22 cellular contexts compared by ENCODE assay signal in genomic region chr12:50549885-50550284, GRCh38. TPM values are rescaled to one million over a fixed set of nuclear protein-coding genes. Genes with fewer than 3 reads are reported as not detected.
A peak's percentile ranks its signal among the peaks of the same experiment; 100 is the strongest.
DNase-seq lines count a peak whose midpoint lies in the region; ATAC-seq, FAIRE-seq and TF ChIP-seq lines count a peak whose summit lies in the region.
"Had no signal": no experiment of that assay in that cellular context is flagged by ENCODE, and none has a peak within 500 bp of the region (broad histone marks: within the 10 kb centered on the region; RNA-seq: fewer than 3 reads in every experiment).

No MANE protein-coding gene starts in this region.

- DNase-seq in CD8-positive, alpha-beta T cell = no peak
- no peak for DNase-seq in RWPE2 (ENCODE audit: low spot score)
- DNase-seq in foreskin keratinocyte = no peak
- DNase-seq in smooth muscle cell (lab: John Stamatoyannopoulos, UW; ENCODE audit: unreplicated experiment) = no peak
- DNase-seq in activated CD4-positive, alpha-beta T cell treated with anti-CD3 and anti-CD28 coated beads, Interleukin-2, amount 10 ng/mL, durations not matched to agents 24 days and 14 days = no peak
- no peak for DNase-seq in GM12891 (ENCODE audit: insufficient read length, low spot score)
- DNase-seq: activated CD8-positive, alpha-beta memory T cell treated with anti-CD3 and anti-CD28 coated beads for 24 hours; activated naive CD8-positive, alpha-beta T cell treated with anti-CD3 and anti-CD28 coated beads, Interleukin-2, amount 10 ng/mL, durations not matched to agents 7 days and 5 days; hypothalamus; Kasumi-1; NCI-H1105; NCI-H2081 treated with DMSO at 0.1 percent for 48 hours; NCI-H748 treated with DMSO at 0.1 percent for 48 hours; SHP77 treated with DMSO at 0.1 percent for 48 hours; stimulated activated CD4-positive, alpha-beta T cell treated with anti-CD3 and anti-CD28 coated beads, Interleukin-4, amount 100 ng/mL, for 24 hours; WERI-Rb-1 had no signal

- peaks cover 8% of the 10 kb centered on the region for H3F3A ChIP-seq in smooth muscle cell (ENCODE audit: low read depth)

- peaks cover 43% of the 10 kb centered on the region for H3K4me1 Mint-ChIP-seq in CD8-positive, alpha-beta T cell (ENCODE audit: low read depth)
- H3K4me1 Mint-ChIP-seq in activated CD4-positive, alpha-beta T cell treated with anti-CD3 and anti-CD28 coated beads, Interleukin-2, amount 10 ng/mL, durations not matched to agents 24 days and 14 days = peaks cover 13% of the 10 kb centered on the region

- no peak overlapping the region for H3K4me2 ChIP-seq in smooth muscle cell

- CTCF ChIA-PET in CD8-positive, alpha-beta T cell (lab: Charles Lee) = interaction anchor here (0.5 kb wide), 1 partner anchor 37 kb away, joined by 3 read pairs; no protein-coding TSS in a partner anchor

- no peak for TF ChIP-seq CTCF in CD8-positive, alpha-beta T cell (IDR thresholded peaks at IDR 0.05)
- TF ChIP-seq CTCF in RWPE2 (IDR thresholded peaks at IDR 0.05; ENCODE audit: poor library complexity, severe bottlenecking) (no peak), foreskin keratinocyte (conservative IDR thresholded peaks at IDR 0.05) (no peak), smooth muscle cell (IDR thresholded peaks at IDR 0.05; ENCODE audit: borderline replicate concordance, insufficient read depth, poor library complexity, severe bottlenecking) (no peak)

- H3K36me3 ChIP-seq in CD8-positive, alpha-beta T cell (ENCODE audit: insufficient read depth, low read length) = no peaks in the 10 kb centered on the region
- no peaks in the 10 kb centered on the region for H3K36me3 ChIP-seq in RWPE2 (ENCODE audit: low read depth)
- H3K36me3 ChIP-seq in smooth muscle cell (ENCODE audit: low read depth) = no peaks in the 10 kb centered on the region
- H3K36me3 ChIP-seq: prostate gland, WERI-Rb-1 had no signal

- FAIRE-seq in GM12891 (lab: Jason Lieb, UNC) = no peak

- H3K9me3 ChIP-seq in CD8-positive, alpha-beta T cell (ENCODE audit: low read length) = no peaks in the 10 kb centered on the region
- H3K9me3 ChIP-seq in RWPE2 (ENCODE audit: severe bottlenecking) (no peaks in the 10 kb centered on the region), smooth muscle cell (replicated peaks; ENCODE audit: low read depth) (no peaks in the 10 kb centered on the region)
- H3K9me3 ChIP-seq: prostate gland had no signal

- peaks cover 42% of the 10 kb centered on the region for H4K20me1 ChIP-seq in smooth muscle cell (ENCODE audit: low read depth)

- no peaks in the 10 kb centered on the region for H3K4me1 ChIP-seq in CD8-positive, alpha-beta T cell (ENCODE audit: insufficient read depth, low read length)
- H3K4me1 ChIP-seq in RWPE2 (ENCODE audit: insufficient read depth, poor library complexity, severe bottlenecking) = peaks cover 43% of the 10 kb centered on the region
- H3K4me1 ChIP-seq in foreskin keratinocyte = peaks cover 33% of the 10 kb centered on the region
- H3K4me1 ChIP-seq in smooth muscle cell (ENCODE audit: low read depth) = peaks cover 10% of the 10 kb centered on the region
- H3K4me1 ChIP-seq: prostate gland had no signal

- no peak overlapping the region for H3K9ac ChIP-seq in smooth muscle cell (ENCODE audit: low read depth)

- no peaks in the 10 kb centered on the region for H3K27me3 ChIP-seq in CD8-positive, alpha-beta T cell (ENCODE audit: insufficient read depth, low read length)
- H3K27me3 ChIP-seq in RWPE2 (ENCODE audit: insufficient read depth, poor library complexity, severe bottlenecking) (no peaks in the 10 kb centered on the region), foreskin keratinocyte (no peaks in the 10 kb centered on the region), smooth muscle cell (ENCODE audit: low read depth) (no peaks in the 10 kb centered on the region)

- H3K4me3 Mint-ChIP-seq in CD8-positive, alpha-beta T cell = no peak overlapping the region
- H3K4me3 Mint-ChIP-seq in activated CD4-positive, alpha-beta T cell treated with anti-CD3 and anti-CD28 coated beads, Interleukin-2, amount 10 ng/mL, durations not matched to agents 24 days and 14 days = no peak overlapping the region
- H3K4me3 Mint-ChIP-seq: activated naive CD8-positive, alpha-beta T cell treated with anti-CD3 and anti-CD28 coated beads, Interleukin-2, amount 10 ng/mL, durations not matched to agents 7 days and 5 days; memory B cell; neural crest cell; T-helper 1 cell treated with Interleukin-12 subunit alpha and Interleukin-12 subunit beta and Interleukin-4 antibody, amounts not matched to agents 30 μg/mL and 1 μg/mL, for 36 hours had no signal

- H3K27me3 Mint-ChIP-seq in CD8-positive, alpha-beta T cell (ENCODE audit: low read depth) = no peaks in the 10 kb centered on the region
- no peaks in the 10 kb centered on the region for H3K27me3 Mint-ChIP-seq in activated CD4-positive, alpha-beta T cell treated with anti-CD3 and anti-CD28 coated beads, Interleukin-2, amount 10 ng/mL, durations not matched to agents 24 days and 14 days
- H3K27me3 Mint-ChIP-seq: activated naive CD8-positive, alpha-beta T cell treated with anti-CD3 and anti-CD28 coated beads, Interleukin-2, amount 10 ng/mL, durations not matched to agents 7 days and 5 days; memory B cell had no signal

- ATAC-seq in CD8-positive, alpha-beta T cell = no peak
- no peak for ATAC-seq in RWPE2 (ENCODE audit: low read depth)
- no peak for ATAC-seq in foreskin keratinocyte
- no peak for ATAC-seq in HG03159 (IDR thresholded peaks at IDR 0.05; ENCODE audit: unreplicated experiment)

- peaks cover 7% of the 10 kb centered on the region for H3K36me3 Mint-ChIP-seq in CD8-positive, alpha-beta T cell
- H3K36me3 Mint-ChIP-seq in activated CD4-positive, alpha-beta T cell treated with anti-CD3 and anti-CD28 coated beads, Interleukin-2, amount 10 ng/mL, durations not matched to agents 24 days and 14 days (ENCODE audit: low read depth) = peaks cover 13% of the 10 kb centered on the region

- TF ChIP-seq POLR2A in GM12891 (IDR thresholded peaks at IDR 0.05; ENCODE audit: low read depth, low read length) = no peak

- intact Hi-C loops in CD8-positive, alpha-beta T cell (cut with DNase I, micrococcal nuclease) = loop anchor here in 1 of 2 experiments (5.0 kb wide), 1 partner anchor 43 kb away; no protein-coding TSS in a partner anchor
- intact Hi-C loops in activated CD4-positive, alpha-beta T cell treated with anti-CD3 and anti-CD28 coated beads, Interleukin-2, amount 10 ng/mL, durations not matched to agents 24 days and 14 days (cut with micrococcal nuclease) = no loop called here

- 91% methylated on average over 4 of the region's 4 CpGs for WGBS in smooth muscle cell (ENCODE audit: low lambda C conversion rate)

- peaks cover 92% of the 10 kb centered on the region for H3K79me2 ChIP-seq in smooth muscle cell (ENCODE audit: low read depth)

- H3K9me3 Mint-ChIP-seq in CD8-positive, alpha-beta T cell = no peaks in the 10 kb centered on the region
- no peaks in the 10 kb centered on the region for H3K9me3 Mint-ChIP-seq in activated CD4-positive, alpha-beta T cell treated with anti-CD3 and anti-CD28 coated beads, Interleukin-2, amount 10 ng/mL, durations not matched to agents 24 days and 14 days
- H3K9me3 Mint-ChIP-seq: neural crest cell; T-helper 1 cell treated with Interleukin-12 subunit alpha and Interleukin-12 subunit beta and Interleukin-4 antibody, amounts not matched to agents 30 μg/mL and 1 μg/mL, for 36 hours had no signal

- H2AFZ ChIP-seq in smooth muscle cell (ENCODE audit: low read depth) = no peak overlapping the region

- no peak overlapping the region for H3K27ac ChIP-seq in CD8-positive, alpha-beta T cell (ENCODE audit: low read depth, low read length)
- H3K27ac ChIP-seq in RWPE2 (ENCODE audit: poor library complexity, severe bottlenecking) (peak overlapping the region; percentile 73), foreskin keratinocyte (peak overlapping the region; percentile 84), smooth muscle cell (ENCODE audit: low read depth) (peak overlapping the region; percentile 68)
- H3K27ac ChIP-seq: prostate gland, WERI-Rb-1 had no signal

- no peak overlapping the region for H3K4me3 ChIP-seq in CD8-positive, alpha-beta T cell (ENCODE audit: low read depth, low read length)
- H3K4me3 ChIP-seq in RWPE2 (ENCODE audit: severe bottlenecking) = no peak overlapping the region
- H3K4me3 ChIP-seq in smooth muscle cell = no peak overlapping the region
- H3K4me3 ChIP-seq: prostate gland, skin epidermis had no signal

- peak overlapping the region; percentile 37 for H3K27ac Mint-ChIP-seq in CD8-positive, alpha-beta T cell
- no peak overlapping the region for H3K27ac Mint-ChIP-seq in activated CD4-positive, alpha-beta T cell treated with anti-CD3 and anti-CD28 coated beads, Interleukin-2, amount 10 ng/mL, durations not matched to agents 24 days and 14 days
- H3K27ac Mint-ChIP-seq: activated naive CD8-positive, alpha-beta T cell treated with anti-CD3 and anti-CD28 coated beads, Interleukin-2, amount 10 ng/mL, durations not matched to agents 7 days and 5 days; memory B cell; T-helper 1 cell treated with Interleukin-12 subunit alpha and Interleukin-12 subunit beta and Interleukin-4 antibody, amounts not matched to agents 30 μg/mL and 1 μg/mL, for 36 hours had no signal

- POLR2A ChIA-PET in CD8-positive, alpha-beta T cell (lab: Charles Lee) = no interaction called here

TF ChIP-seq in GM12891, 5 proteins besides CTCF, POLR2A, EP300 and RAD21:
- TF ChIP-seq TAF1 (IDR thresholded peaks at IDR 0.05; ENCODE audit: low read depth, low read length) (no peak), SPI1 (IDR thresholded peaks at IDR 0.05; ENCODE audit: low read depth, low read length) (no peak), POU2F2 (IDR thresholded peaks at IDR 0.05; ENCODE audit: low read depth, low read length) (no peak), POLR2AphosphoS5 (IDR thresholded peaks at IDR 0.05; ENCODE audit: low read depth, low read length) (no peak), PAX5 (IDR thresholded peaks at IDR 0.05; ENCODE audit: insufficient read depth, low read length, severe bottlenecking) (no peak)

RNA-seq across cellular contexts. Expression of gene DIP2B, which starts 45.1 kb away (rescaled TPM):
- total RNA-seq in CD8-positive, alpha-beta T cell = 10 to 100 TPM; 18.8 to 20.7 TPM
- 29.6 and 30.7 TPM in 2 replicates for total RNA-seq in foreskin keratinocyte
- 4.8 and 6.4 TPM in 2 replicates for polyA plus RNA-seq in foreskin keratinocyte
- total RNA-seq in smooth muscle cell = 35.2 and 36.6 TPM in 2 replicates
- 5.8 and 14.4 TPM in 2 replicates for polyA plus RNA-seq in smooth muscle cell
- total RNA-seq in activated CD4-positive, alpha-beta T cell treated with anti-CD3 and anti-CD28 coated beads, Interleukin-2, amount 10 ng/mL, durations not matched to agents 24 days and 14 days = 26.4 and 29.4 TPM in 2 replicates
- polyA plus RNA-seq in GM12891 (2012; ENCODE audit: low read depth, missing spikeins) = 8.7 TPM
